ENCODE assay signal across 8 cellular contexts in genomic region chr14:68977741-68978549, GRCh38. TPM values are rescaled to one million over a fixed set of nuclear protein-coding genes. Genes with fewer than 3 reads are reported as not detected.
A peak's percentile ranks its signal among the peaks of the same experiment; 100 is the strongest.
DNase-seq lines count a peak whose midpoint lies in the region; ATAC-seq lines count a peak whose summit lies in the region.

No MANE protein-coding gene starts in this region.

- H3K9me3 ChIP-seq in ectodermal cell (ENCODE audit: control insufficient read depth, low read length), result no peaks in the 10 kb centered on the region

- DNase-seq in NK-92 treated with Interleukin-12 subunit alpha and Interleukin-12 subunit beta, amount 100 ng/mL, for 24 hours (lab: John Stamatoyannopoulos, UW), result peak; percentile 35
- DNase-seq in NK-92 (lab: John Stamatoyannopoulos, UW; ENCODE audit: unreplicated experiment) (no peak), NCI-H1092 treated with DMSO at 0.1 percent for 48 hours (lab: John Stamatoyannopoulos, UW) (peak; percentile 66), medulla oblongata (ENCODE audit: extremely low spot score) (peak; percentile 17)
- DNase-seq in activated CD4-positive, alpha-beta T cell treated with anti-CD3 and anti-CD28 coated beads, Interleukin-2, amount 10 ng/mL, durations not matched to agents 24 days and 14 days, result peak; percentile 87
- peak; percentile 13 for DNase-seq in stimulated activated naive CD4-positive, alpha-beta T cell treated with Interleukin-2 at 50 U/mL for 16 hours (lab: John Stamatoyannopoulos, UW)

- intact Hi-C loops in activated CD4-positive, alpha-beta T cell treated with anti-CD3 and anti-CD28 coated beads, Interleukin-2, amount 10 ng/mL, durations not matched to agents 24 days and 14 days (cut with micrococcal nuclease), result loop anchor here (2.0 to 5.0 kb wide), 2 partner anchors 67 to 186 kb away; partner anchors contain the start of gene ZFP36L1

- H3K27ac ChIP-seq in ectodermal cell (ENCODE audit: insufficient read depth, low read depth, low read length, poor library complexity, severe bottlenecking), result peak overlapping the region; percentile 93

- H3K4me1 ChIP-seq in ectodermal cell (ENCODE audit: control insufficient read depth, insufficient read depth, low read length), result peaks cover 6% of the 10 kb centered on the region

- peak overlapping the region; percentile 67 for H3K27ac Mint-ChIP-seq in activated CD4-positive, alpha-beta T cell treated with anti-CD3 and anti-CD28 coated beads, Interleukin-2, amount 10 ng/mL, durations not matched to agents 24 days and 14 days

- 0% methylated on average over 53 to 54 of the region's 57 CpGs for WGBS in ectodermal cell, 2 experiments

- no peaks in the 10 kb centered on the region for H3K27me3 ChIP-seq in ectodermal cell (ENCODE audit: control insufficient read depth, insufficient read depth, low read length, poor library complexity, severe bottlenecking)

- peak overlapping the region; percentile 94 for H3K4me3 ChIP-seq in ectodermal cell (ENCODE audit: insufficient read depth, low read depth, low read length)

- H3K4me3 Mint-ChIP-seq in activated CD4-positive, alpha-beta T cell treated with anti-CD3 and anti-CD28 coated beads, Interleukin-2, amount 10 ng/mL, durations not matched to agents 24 days and 14 days, result peak overlapping the region; percentile 85

- peaks cover 12% of the 10 kb centered on the region for H3K36me3 ChIP-seq in ectodermal cell (ENCODE audit: control insufficient read depth, insufficient read depth, low read length)

- peaks cover 25% of the 10 kb centered on the region for H3K27me3 Mint-ChIP-seq in activated CD4-positive, alpha-beta T cell treated with anti-CD3 and anti-CD28 coated beads, Interleukin-2, amount 10 ng/mL, durations not matched to agents 24 days and 14 days

- peaks cover 26% of the 10 kb centered on the region for H3K4me1 Mint-ChIP-seq in activated CD4-positive, alpha-beta T cell treated with anti-CD3 and anti-CD28 coated beads, Interleukin-2, amount 10 ng/mL, durations not matched to agents 24 days and 14 days

- no peak for ATAC-seq in GM18517 (IDR thresholded peaks at IDR 0.05; ENCODE audit: unreplicated experiment)

- peaks cover 26% of the 10 kb centered on the region for H3K36me3 Mint-ChIP-seq in activated CD4-positive, alpha-beta T cell treated with anti-CD3 and anti-CD28 coated beads, Interleukin-2, amount 10 ng/mL, durations not matched to agents 24 days and 14 days (ENCODE audit: low read depth)

- H3K9me3 Mint-ChIP-seq in activated CD4-positive, alpha-beta T cell treated with anti-CD3 and anti-CD28 coated beads, Interleukin-2, amount 10 ng/mL, durations not matched to agents 24 days and 14 days, result peaks cover 3% of the 10 kb centered on the region

RNA-seq across cellular contexts. Expression of gene ACTN1, which starts 1.2 kb away (rescaled TPM):
- total RNA-seq in activated CD4-positive, alpha-beta T cell treated with anti-CD3 and anti-CD28 coated beads, Interleukin-2, amount 10 ng/mL, durations not matched to agents 24 days and 14 days, result 44.9 and 52.6 TPM in 2 replicates
- polyA plus RNA-seq in ectodermal cell (2013, experiment 1 of 4), result 175 TPM
- 180 TPM for polyA plus RNA-seq in ectodermal cell (2013, experiment 2 of 4)
- 114 TPM for polyA plus RNA-seq in ectodermal cell (2013, experiment 3 of 4)
- 121 TPM for polyA plus RNA-seq in ectodermal cell (2013, experiment 4 of 4)
